In genomic region chr3:160224811-160225180, GRCh38 we compare ENCODE assay signal across 8 cellular contexts. TPM values are rescaled to one million over a fixed set of nuclear protein-coding genes. Genes with fewer than 3 reads are reported as not detected.
DNase-seq lines count a peak whose midpoint lies in the region; ATAC-seq and TF ChIP-seq lines count a peak whose summit lies in the region.

No MANE protein-coding gene starts in this region.

- DNase-seq in left ventricle myocardium inferior (no peak), left cardiac atrium (no peak), MCF 10A (ENCODE audit: unreplicated experiment) (no peak), aorta (no peak), HuH-7 (ENCODE audit: low spot score) (no peak)

- no peak overlapping the region for H3K27ac Mint-ChIP-seq in MCF 10A (ENCODE audit: low read depth, unreplicated experiment)

- intact Hi-C loops in left ventricle myocardium inferior (cut with micrococcal nuclease): no loop called here
- intact Hi-C loops in left cardiac atrium (cut with DNase I): no loop called here
- intact Hi-C loops in MCF 10A (cut with micrococcal nuclease): loop anchor here (2.0 to 10.0 kb wide), 2 partner anchors 118 to 190 kb away; no protein-coding TSS in a partner anchor
- intact Hi-C loops in aorta (cut with DNase I): no loop called here

- H3K36me3 ChIP-seq in left ventricle myocardium inferior (no peaks in the 10 kb centered on the region), mucosa of rectum (ENCODE audit: control insufficient read depth in 2 of 2, insufficient read depth in 2 of 2, low read length in 2 of 2) (no peaks in the 10 kb centered on the region), aorta (ENCODE audit: control insufficient read depth in 1 of 2, insufficient read depth in 2 of 2, low read length in 1 of 2) (no peaks in the 10 kb centered on the region)

- ATAC-seq in left cardiac atrium (no peak), aorta (ENCODE audit: low FRiP score) (peak; percentile 9), HG03439 (IDR thresholded peaks at IDR 0.05; ENCODE audit: unreplicated experiment) (no peak), HG03108 (IDR thresholded peaks at IDR 0.05; ENCODE audit: unreplicated experiment) (no peak)

- H3K4me3 ChIP-seq in left ventricle myocardium inferior (peak overlapping the region; percentile 77), mucosa of rectum (ENCODE audit: low read length in 2 of 2) (peak overlapping the region; percentile 69 to 71), aorta (ENCODE audit: low read length in 2 of 2) (peak overlapping the region; percentile 53 to 78)

- H3K9ac ChIP-seq in mucosa of rectum (ENCODE audit: low read depth in 1 of 2, low read length in 2 of 2): no peak overlapping the region

- POLR2A ChIA-PET in MCF 10A (lab: Yijun Ruan, JAX): no interaction called here

- peaks cover 25% of the 10 kb centered on the region for H3K4me1 ChIP-seq in left ventricle myocardium inferior
- H3K4me1 ChIP-seq in mucosa of rectum (ENCODE audit: control insufficient read depth in 2 of 2, insufficient read depth in 2 of 2, low read length in 2 of 2): peaks cover 12 to 18% of the 10 kb centered on the region in 2 donors
- H3K4me1 ChIP-seq in aorta (ENCODE audit: control insufficient read depth in 1 of 2, insufficient read depth in 2 of 2, low read length in 2 of 2): no peaks in the 10 kb centered on the region

- no peaks in the 10 kb centered on the region for H3K27me3 Mint-ChIP-seq in MCF 10A (ENCODE audit: insufficient read depth, unreplicated experiment)

- no peaks in the 10 kb centered on the region for H3K9me3 Mint-ChIP-seq in MCF 10A (ENCODE audit: unreplicated experiment)

- WGBS in aorta, 2 donors: 18 to 21% methylated on average over 17 of the region's 17 CpGs

- H3K27ac ChIP-seq in left ventricle myocardium inferior (replicated peaks): no peak overlapping the region
- H3K27ac ChIP-seq in mucosa of rectum (ENCODE audit: low read depth in 2 of 2, low read length in 2 of 2): no peak overlapping the region
- no peak overlapping the region for H3K27ac ChIP-seq in aorta (ENCODE audit: low read depth in 1 of 2, low read length in 2 of 2)

- H3K27me3 ChIP-seq in left ventricle myocardium inferior (ENCODE audit: low read depth) (peaks cover 49% of the 10 kb centered on the region), mucosa of rectum (ENCODE audit: control insufficient read depth in 2 of 2, insufficient read depth in 2 of 2, low read length in 2 of 2) (peaks cover 14 to 22% of the 10 kb centered on the region in 2 donors), aorta (ENCODE audit: control insufficient read depth in 1 of 2, insufficient read depth in 2 of 2, low read length in 1 of 2) (no peaks in the 10 kb centered on the region)

- no peaks in the 10 kb centered on the region for H3K36me3 Mint-ChIP-seq in MCF 10A (ENCODE audit: insufficient read depth, unreplicated experiment)

- CTCF ChIA-PET in MCF 10A (lab: Yijun Ruan, JAX): interaction anchor here (0.7 to 3.7 kb wide), 8 partner anchors 8 to 192 kb away, joined by 3 to 14 read pairs (median 7); no protein-coding TSS in a partner anchor

- no peak for TF ChIP-seq CTCF in left ventricle myocardium inferior (IDR thresholded peaks at IDR 0.05; ENCODE audit: borderline replicate concordance)
- no peak for TF ChIP-seq CTCF in MCF 10A (IDR thresholded peaks at IDR 0.05; ENCODE audit: unreplicated experiment)

- H3K9me3 ChIP-seq in left ventricle myocardium inferior (replicated peaks) (no peaks in the 10 kb centered on the region), mucosa of rectum (ENCODE audit: control insufficient read depth in 2 of 2, low read length in 2 of 2) (no peaks in the 10 kb centered on the region), aorta (ENCODE audit: control insufficient read depth, low read length) (no peaks in the 10 kb centered on the region)

- BruUV-seq in MCF 10A (replicated peaks; lab: Mats Ljungman, UMichigan): no TSS peak

- no peaks in the 10 kb centered on the region for H3K4me1 Mint-ChIP-seq in MCF 10A (ENCODE audit: insufficient read depth, unreplicated experiment)

- peak overlapping the region; percentile 64 for H3K4me3 Mint-ChIP-seq in MCF 10A (ENCODE audit: unreplicated experiment)

RNA-seq across cellular contexts. Expression of gene C3orf80, which starts 0.4 kb away (rescaled TPM):
- total RNA-seq in left ventricle myocardium inferior (0.14 TPM), left cardiac atrium (under 1 TPM; 0.47 to 0.81 TPM), MCF 10A (2022) (0.28 and 0.29 TPM in 2 replicates), aorta (1 to 10 TPM in 1 of 2 donors, under 1 TPM in 1; 0.49 to 1.1 TPM)
- under 1 TPM; 0.13 to 0.41 TPM for polyA plus RNA-seq in aorta
